ENCODE assay signal across 30 cellular contexts in the genomic region with DNA sequence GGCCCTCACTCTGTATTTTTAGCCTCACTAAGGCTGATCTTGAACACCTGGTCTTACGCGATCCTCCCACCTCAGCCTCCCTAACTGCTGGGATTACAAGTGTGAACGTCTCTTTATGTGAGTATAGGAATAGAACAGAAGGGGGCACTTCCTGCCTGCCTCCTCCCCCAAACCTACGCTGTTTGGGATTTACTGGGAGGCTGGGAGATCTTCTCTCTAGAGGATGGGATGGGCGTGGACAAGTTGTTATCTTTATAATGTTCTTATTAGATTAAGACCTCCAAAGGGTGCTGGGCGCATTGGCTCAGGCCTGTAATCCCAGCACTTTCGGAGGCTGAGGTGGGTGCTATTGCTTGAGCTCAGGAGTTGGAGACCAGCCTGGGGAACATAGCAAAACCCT. TPM values are rescaled to one million over a fixed set of nuclear protein-coding genes. Genes with fewer than 3 reads are reported as not detected.
DNase-seq lines count a peak whose midpoint lies in the region; ATAC-seq and TF ChIP-seq lines count a peak whose summit lies in the region.
"Had no signal": no experiment of that assay in that cellular context is flagged by ENCODE, and none has a peak within 500 bp of the region (broad histone marks: within the 10 kb centered on the region; RNA-seq: fewer than 3 reads in every experiment).

No MANE protein-coding gene starts in this region.

- no peaks in the 10 kb centered on the region for H3K9me3 Mint-ChIP-seq in CD8-positive, alpha-beta T cell
- peaks cover 0 to 4% (median 0%) of the 10 kb centered on the region in 7 donors for H3K9me3 Mint-ChIP-seq in naive B cell
- peaks cover 3% of the 10 kb centered on the region for H3K9me3 Mint-ChIP-seq in progenitor cell of endocrine pancreas (ENCODE audit: low read depth)

- H3K4me3 ChIP-seq in A673 (ENCODE audit: low read depth, low read length, poor library complexity, severe bottlenecking): no peak overlapping the region
- H3K4me3 ChIP-seq in CD8-positive, alpha-beta T cell (ENCODE audit: low read depth, low read length): no peak overlapping the region
- no peak overlapping the region for H3K4me3 ChIP-seq in WERI-Rb-1 (ENCODE audit: low read depth, low read length)
- no peak overlapping the region for H3K4me3 ChIP-seq in heart left ventricle
- H3K4me3 ChIP-seq: BLaER1, lower lobe of right lung, MG63, skin epidermis, tibial artery had no signal

- POLR2A ChIA-PET in A673 (lab: Charles Lee; ENCODE audit: low non-redundant PET): no interaction called here
- POLR2A ChIA-PET in CD8-positive, alpha-beta T cell (lab: Charles Lee): no interaction called here

- H3K4me3 Mint-ChIP-seq in CD8-positive, alpha-beta T cell: no peak overlapping the region
- H3K4me3 Mint-ChIP-seq in naive B cell (peak overlapping the region in 4 of 8 donors; percentile 31 to 73 (median 45)), progenitor cell of endocrine pancreas (ENCODE audit: low read depth) (no peak overlapping the region)
- H3K4me3 Mint-ChIP-seq: activated naive CD4-positive, alpha-beta T cell treated with anti-CD3 and anti-CD28 coated beads for 36 hours; stimulated activated naive CD8-positive, alpha-beta T cell treated with anti-CD3 and anti-CD28 coated beads, Interleukin-15, amount 100 ng/mL, for 72 hours had no signal

- H3K36me3 ChIP-seq in A673 (ENCODE audit: insufficient read depth, low read length, poor library complexity, severe bottlenecking): no peaks in the 10 kb centered on the region
- H3K36me3 ChIP-seq in CD8-positive, alpha-beta T cell (ENCODE audit: insufficient read depth, low read length): no peaks in the 10 kb centered on the region
- no peaks in the 10 kb centered on the region for H3K36me3 ChIP-seq in WERI-Rb-1
- no peaks in the 10 kb centered on the region for H3K36me3 ChIP-seq in heart left ventricle
- H3K36me3 ChIP-seq: lower lobe of right lung, MG63, tibial artery had no signal

- 65 to 85% (median 79%) methylated on average over 7 of the region's 7 CpGs for WGBS in heart left ventricle, 4 donors

- no peaks in the 10 kb centered on the region for H3K27me3 Mint-ChIP-seq in CD8-positive, alpha-beta T cell (ENCODE audit: low read depth)
- H3K27me3 Mint-ChIP-seq in naive B cell (no peaks in the 10 kb centered on the region), progenitor cell of endocrine pancreas (no peaks in the 10 kb centered on the region)
- H3K27me3 Mint-ChIP-seq: stimulated activated naive CD8-positive, alpha-beta T cell treated with anti-CD3 and anti-CD28 coated beads, Interleukin-15, amount 100 ng/mL, for 72 hours had no signal

- H3K27me3 ChIP-seq in A673 (replicated peaks; ENCODE audit: insufficient read depth, low read depth, low read length, poor library complexity): no peaks in the 10 kb centered on the region
- no peaks in the 10 kb centered on the region for H3K27me3 ChIP-seq in CD8-positive, alpha-beta T cell (ENCODE audit: insufficient read depth, low read length)
- no peaks in the 10 kb centered on the region for H3K27me3 ChIP-seq in WERI-Rb-1 (ENCODE audit: insufficient read depth, low read depth, severe bottlenecking)
- no peaks in the 10 kb centered on the region for H3K27me3 ChIP-seq in heart left ventricle
- H3K27me3 ChIP-seq: BLaER1, foreskin keratinocyte, MG63 had no signal

- DNase-seq in A673 (ENCODE audit: low spot score): peak; percentile 75
- no peak for DNase-seq in CD8-positive, alpha-beta T cell
- peak; percentile 85 for DNase-seq in WERI-Rb-1
- DNase-seq in naive B cell: no peak
- no peak for DNase-seq in heart left ventricle
- DNase-seq in progenitor cell of endocrine pancreas (ENCODE audit: low spot score, unreplicated experiment): no peak
- DNase-seq in GF-D8 (lab: John Stamatoyannopoulos, UW): no peak
- DNase-seq: activated CD4-positive, alpha-beta T cell treated with anti-CD3 and anti-CD28 coated beads, Interleukin-2, amount 50 U/mL, for 1 hour; activated naive CD4-positive, alpha-beta T cell treated with anti-CD3 and anti-CD28 coated beads for 36 hours; activated T-cell treated with anti-CD3 and anti-CD28 coated beads, Interleukin-2, amount 50 U/mL, for 48 hours; amygdala; Calu3; effector memory CD4-positive, alpha-beta T cell; foreskin keratinocyte; KG1; lower lobe of right lung; MG63; NCI-H1105 treated with DMSO at 0.1 percent for 48 hours; NCI-H2029; NCI-H69; nucleus accumbens; SK-N-SH; stimulated activated naive CD8-positive, alpha-beta T cell treated with anti-CD3 and anti-CD28 coated beads, Interleukin-15, amount 100 ng/mL, for 72 hours; T-helper 9 cell; tibial artery had no signal

- peaks cover 23% of the 10 kb centered on the region for H3K4me1 Mint-ChIP-seq in CD8-positive, alpha-beta T cell (ENCODE audit: low read depth)
- H3K4me1 Mint-ChIP-seq in naive B cell (peaks cover 51 to 58% (median 55%) of the 10 kb centered on the region in 3 donors), progenitor cell of endocrine pancreas (ENCODE audit: low read depth) (peaks cover 11% of the 10 kb centered on the region)

- TF ChIP-seq CTCF in A673 (conservative IDR thresholded peaks at IDR 0.05; ENCODE audit: low read depth, low read length): no peak
- TF ChIP-seq CTCF in CD8-positive, alpha-beta T cell (IDR thresholded peaks at IDR 0.05): no peak
- no peak for TF ChIP-seq CTCF in WERI-Rb-1 (IDR thresholded peaks at IDR 0.05; ENCODE audit: low read depth, low read length)
- TF ChIP-seq CTCF in heart left ventricle (IDR thresholded peaks at IDR 0.05): no peak
- TF ChIP-seq CTCF in progenitor cell of endocrine pancreas (IDR thresholded peaks at IDR 0.05; ENCODE audit: unreplicated experiment): no peak

- peaks cover 20% of the 10 kb centered on the region for H3K4me1 ChIP-seq in A673 (ENCODE audit: insufficient read depth, low read length, poor library complexity, severe bottlenecking)
- peaks cover 13% of the 10 kb centered on the region for H3K4me1 ChIP-seq in CD8-positive, alpha-beta T cell (ENCODE audit: insufficient read depth, low read length)
- H3K4me1 ChIP-seq in heart left ventricle: peaks cover 3 to 36% (median 18%) of the 10 kb centered on the region in 12 donors

- no TSS peak for BruUV-seq in A673 (replicated peaks; lab: Mats Ljungman, UMichigan)

- CTCF ChIA-PET in A673 (lab: Charles Lee): no interaction called here
- CTCF ChIA-PET in CD8-positive, alpha-beta T cell (lab: Charles Lee): interaction anchor here (0.5 to 2.3 kb wide), 2 partner anchors 8 to 113 kb away, joined by 3 to 8 read pairs; no protein-coding TSS in a partner anchor

- TF ChIP-seq POLR2A in heart left ventricle (IDR thresholded peaks at IDR 0.05): no peak

- no peak for ATAC-seq in CD8-positive, alpha-beta T cell
- ATAC-seq in naive B cell (ENCODE audit: low read depth in 2 of 2) (no peak), heart left ventricle (no peak)
- ATAC-seq: esophagus mucosa; foreskin keratinocyte; HCT116; lower lobe of right lung; stimulated activated naive CD8-positive, alpha-beta T cell treated with anti-CD3 and anti-CD28 coated beads, Interleukin-15, amount 100 ng/mL, for 72 hours had no signal

- H3K27ac Mint-ChIP-seq in CD8-positive, alpha-beta T cell: peak overlapping the region; percentile 55
- H3K27ac Mint-ChIP-seq in naive B cell (peak overlapping the region; percentile 47 to 99 (median 76)), progenitor cell of endocrine pancreas (no peak overlapping the region)
- H3K27ac Mint-ChIP-seq: activated naive CD4-positive, alpha-beta T cell treated with anti-CD3 and anti-CD28 coated beads for 36 hours; stimulated activated naive CD8-positive, alpha-beta T cell treated with anti-CD3 and anti-CD28 coated beads, Interleukin-15, amount 100 ng/mL, for 72 hours had no signal

- intact Hi-C loops in A673 (cut with micrococcal nuclease; ENCODE audit: unreplicated experiment): no loop called here
- intact Hi-C loops in CD8-positive, alpha-beta T cell (cut with DNase I, micrococcal nuclease): no loop called here
- intact Hi-C loops in heart left ventricle (cut with DNase I): loop anchor here in 1 of 10 donors (10.0 kb wide), 1 partner anchor 137 kb away; no protein-coding TSS in a partner anchor

- peaks cover 11% of the 10 kb centered on the region for H3K36me3 Mint-ChIP-seq in CD8-positive, alpha-beta T cell
- H3K36me3 Mint-ChIP-seq in naive B cell: no peaks in the 10 kb centered on the region
- peaks cover 2% of the 10 kb centered on the region for H3K36me3 Mint-ChIP-seq in progenitor cell of endocrine pancreas (ENCODE audit: insufficient read depth)

- H3K27ac ChIP-seq in A673 (ENCODE audit: low read depth, low read length, poor library complexity, severe bottlenecking): peak overlapping the region; percentile 42
- no peak overlapping the region for H3K27ac ChIP-seq in CD8-positive, alpha-beta T cell (ENCODE audit: low read depth, low read length)
- H3K27ac ChIP-seq in WERI-Rb-1: peak overlapping the region; percentile 61
- H3K27ac ChIP-seq in heart left ventricle: no peak overlapping the region
- H3K27ac ChIP-seq: BLaER1, foreskin keratinocyte, lower lobe of right lung, skin epidermis, tibial artery, VCaP had no signal

- H3K9me3 ChIP-seq in A673 (ENCODE audit: low read depth, low read length, poor library complexity, severe bottlenecking) (no peaks in the 10 kb centered on the region), WERI-Rb-1 (ENCODE audit: severe bottlenecking) (peaks cover 5% of the 10 kb centered on the region), heart left ventricle (peaks cover 0 to 7% (median 0%) of the 10 kb centered on the region in 12 donors)
- H3K9me3 ChIP-seq in CD8-positive, alpha-beta T cell (ENCODE audit: low read length): no peaks in the 10 kb centered on the region
- H3K9me3 ChIP-seq: lower lobe of right lung, MG63, SK-N-SH, tibial artery had no signal

RNA-seq across cellular contexts. Expression of a gene that starts 2.9 kb away (rescaled TPM):
- 108 and 118 TPM in 2 replicates for total RNA-seq in A673 (2021)
- total RNA-seq in CD8-positive, alpha-beta T cell: 100 to 1,000 TPM; 140 to 141 TPM
- polyA plus RNA-seq in naive B cell (ENCODE audit: low read depth in 6 of 6): 10 to 100 TPM; 17.6 to 40.7 (median 25.1) TPM
- 10 to 100 TPM; 18.2 to 42.7 (median 24.6) TPM for total RNA-seq in heart left ventricle
- 10 to 100 TPM; 24.3 to 41.7 TPM for polyA plus RNA-seq in heart left ventricle
- 96.8 and 103 TPM in 2 replicates for total RNA-seq in progenitor cell of endocrine pancreas

RNA-seq across cellular contexts. Expression of a gene that starts 32.9 kb away (rescaled TPM):
- total RNA-seq in A673 (2021): 14.1 and 18.0 TPM in 2 replicates
- 1 to 10 TPM; 6.4 to 7.3 TPM for total RNA-seq in CD8-positive, alpha-beta T cell
- 1 to 10 TPM; 1.9 to 6.1 (median 3.6) TPM for polyA plus RNA-seq in naive B cell (ENCODE audit: low read depth in 6 of 6)
- 1 to 10 TPM; 1.2 to 5.1 (median 1.9) TPM for total RNA-seq in heart left ventricle
- polyA plus RNA-seq in heart left ventricle: 1 to 10 TPM; 1.6 to 3.1 TPM
- total RNA-seq in progenitor cell of endocrine pancreas: 14.1 and 16.2 TPM in 2 replicates

RNA-seq across cellular contexts. Expression of a gene that starts 32.9 kb away (rescaled TPM):
- total RNA-seq in A673 (2021) (88.4 and 98.8 TPM in 2 replicates), heart left ventricle (10 to 100 TPM; 13.5 to 38.8 (median 19.1) TPM), progenitor cell of endocrine pancreas (101 and 102 TPM in 2 replicates)
- total RNA-seq in CD8-positive, alpha-beta T cell: 10 to 100 TPM; 18.5 to 19.2 TPM
- polyA plus RNA-seq in naive B cell (ENCODE audit: low read depth in 6 of 6) (10 to 100 TPM; 18.9 to 35.1 (median 25.6) TPM), heart left ventricle (10 to 100 TPM; 15.4 to 28.3 TPM)

RNA-seq across cellular contexts. Expression of a gene that starts 52.8 kb away (rescaled TPM):
- total RNA-seq in A673 (2021) (56.9 and 60.0 TPM in 2 replicates), heart left ventricle (100 to 1,000 TPM in 2 of 9 donors, 10 to 100 TPM in 7; 48.5 to 121 (median 52.0) TPM), progenitor cell of endocrine pancreas (46.5 and 48.8 TPM in 2 replicates)
- total RNA-seq in CD8-positive, alpha-beta T cell: 100 to 1,000 TPM; 204 TPM
- polyA plus RNA-seq in naive B cell (ENCODE audit: low read depth in 6 of 6) (100 to 1,000 TPM in 1 of 6 donors, 10 to 100 TPM in 5; 59.4 to 113 (median 78.2) TPM), heart left ventricle (100 to 1,000 TPM in 1 of 2 donors, 10 to 100 TPM in 1; 64.1 to 116 TPM)

Comparison
In these comparisons a context has a peak if more than half of its experiments do, and no peak if none do; other contexts are left out.
1. DNase-seq: peak in A673 (single experiment) and WERI-Rb-1 (single experiment); none in CD8-positive, alpha-beta T cell (0 of 7), naive B cell (single experiment), heart left ventricle (0 of 5), progenitor cell of endocrine pancreas (single experiment) and GF-D8 (single experiment).
2. H3K27ac ChIP-seq: peak in A673 (single experiment) and WERI-Rb-1 (single experiment); none in CD8-positive, alpha-beta T cell (single experiment) and heart left ventricle (0 of 12).